ENCODE assay signal across 1 cellular context in genomic region chr14:64763089-64763782, GRCh38.
TF ChIP-seq lines count a peak whose summit lies in the region.

No MANE protein-coding gene starts in this region.

TF ChIP-seq in HepG2, 621 proteins besides CTCF, POLR2A, EP300 and RAD21 (continued from another document):
- no peak for TF ChIP-seq ZNF609 (CRISPR knock-in tag; IDR thresholded peaks at IDR 0.05; ENCODE audit: borderline replicate concordance)
